Comparison of ENCODE assay signal across 12 cellular contexts in the genomic region with DNA sequence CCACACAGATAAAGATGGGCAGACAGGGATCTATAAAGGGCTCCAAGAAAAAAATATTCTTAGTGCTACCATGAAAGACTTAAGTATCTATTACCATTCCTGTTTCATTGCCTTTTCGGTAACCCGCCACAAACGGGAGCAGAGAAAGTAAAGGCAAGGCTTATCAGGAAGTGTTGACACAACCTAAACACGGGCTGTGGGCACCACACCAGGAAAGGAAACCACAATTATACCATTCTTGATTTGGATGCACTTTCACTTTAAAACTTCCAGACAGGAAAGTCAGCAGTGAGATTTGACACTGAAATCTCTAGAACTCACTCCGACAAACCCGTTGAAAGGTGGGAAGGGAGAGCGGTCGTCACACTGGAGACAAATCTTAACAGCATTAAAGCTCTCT. TPM values are rescaled to one million over a fixed set of nuclear protein-coding genes. Genes with fewer than 3 reads are reported as not detected.
DNase-seq lines count a peak whose midpoint lies in the region; ATAC-seq and TF ChIP-seq lines count a peak whose summit lies in the region.
"Had no signal": no experiment of that assay in that cellular context is flagged by ENCODE, and none has a peak within 500 bp of the region (broad histone marks: within the 10 kb centered on the region; RNA-seq: fewer than 3 reads in every experiment).

No MANE protein-coding gene starts in this region.

- H3K27me3 ChIP-seq in GM23338 (ENCODE audit: insufficient read depth) (no peaks in the 10 kb centered on the region), neutrophil (peaks cover 39% of the 10 kb centered on the region), A673 (replicated peaks; ENCODE audit: insufficient read depth, low read depth, low read length, poor library complexity) (peaks cover 18% of the 10 kb centered on the region)

- H3K4me1 ChIP-seq in GM23338 (ENCODE audit: insufficient read depth) (peaks cover 63% of the 10 kb centered on the region), neutrophil (ENCODE audit: control insufficient read depth in 1 of 2, insufficient read depth in 1 of 2, low read depth in 1 of 2, low read length in 1 of 2) (peaks cover 26 to 36% of the 10 kb centered on the region in 2 experiments), A673 (ENCODE audit: insufficient read depth, low read length, poor library complexity, severe bottlenecking) (no peaks in the 10 kb centered on the region)
- H3K4me1 ChIP-seq: prostate gland had no signal

- H4K20me1 ChIP-seq in GM23338 (replicated peaks; ENCODE audit: insufficient read depth): peaks cover 86% of the 10 kb centered on the region

- POLR2A ChIA-PET in A673 (lab: Charles Lee; ENCODE audit: low non-redundant PET): no interaction called here
- POLR2A ChIA-PET in activated CD8-positive, alpha-beta T cell treated with anti-CD3 and anti-CD28 coated beads, Interleukin-2, amount 10 ng/mL, durations not matched to agents 7 days and 5 days (lab: Charles Lee): no interaction called here

- ATAC-seq in GM23338: no peak
- ATAC-seq in stimulated activated memory B cell treated with anti-CD40 and anti-IgM and Interleukin-4, amounts not matched to agents 10 μg/mL and 1 μg/mL and 100 μg/mL, for 72 hours: no peak
- no peak for ATAC-seq in activated CD8-positive, alpha-beta T cell treated with anti-CD3 and anti-CD28 coated beads, Interleukin-2, amount 10 ng/mL, durations not matched to agents 7 days and 5 days
- ATAC-seq: stimulated activated naive CD8-positive, alpha-beta T cell treated with anti-CD3 and anti-CD28 coated beads, Interleukin-15, Interleukin-2, amounts not matched to agents 100 U/mL and 50 U/mL, for 24 hours had no signal

- no peak overlapping the region for H3K27ac Mint-ChIP-seq in GM23338
- no peak overlapping the region for H3K27ac Mint-ChIP-seq in stimulated activated memory B cell treated with anti-CD40 and anti-IgM and Interleukin-4, amounts not matched to agents 10 μg/mL and 1 μg/mL and 100 μg/mL, for 72 hours
- H3K27ac Mint-ChIP-seq in activated CD8-positive, alpha-beta T cell treated with anti-CD3 and anti-CD28 coated beads, Interleukin-2, amount 10 ng/mL, durations not matched to agents 7 days and 5 days: no peak overlapping the region

- no TSS peak for BruUV-seq in A673 (replicated peaks; lab: Mats Ljungman, UMichigan)

- H3K4me3 ChIP-seq in GM23338: no peak overlapping the region
- H3K4me3 ChIP-seq in neutrophil (ENCODE audit: low read depth in 1 of 2, low read length in 1 of 2): peak overlapping the region; percentile 30 to 42
- no peak overlapping the region for H3K4me3 ChIP-seq in A673 (ENCODE audit: low read depth, low read length, poor library complexity, severe bottlenecking)
- H3K4me3 ChIP-seq: prostate gland had no signal

- CTCF ChIA-PET in A673 (lab: Charles Lee): no interaction called here
- CTCF ChIA-PET in activated CD8-positive, alpha-beta T cell treated with anti-CD3 and anti-CD28 coated beads, Interleukin-2, amount 10 ng/mL, durations not matched to agents 7 days and 5 days (lab: Charles Lee): no interaction called here

- peak overlapping the region; percentile 5; the same call in 1 of the 2 replicates for H3K27ac ChIP-seq in GM23338 (ENCODE audit: low read depth)
- no peak overlapping the region for H3K27ac ChIP-seq in neutrophil
- H3K27ac ChIP-seq in A673 (ENCODE audit: low read depth, low read length, poor library complexity, severe bottlenecking): no peak overlapping the region
- H3K27ac ChIP-seq: prostate gland had no signal

- DNase-seq in GM23338 (ENCODE audit: low spot score) (no peak), RPMI7951 (ENCODE audit: low read depth) (peak; percentile 21), fibroblast of peridontal ligament (ENCODE audit: extremely low read depth) (peak; percentile 75), A673 (ENCODE audit: low spot score) (no peak)
- no peak for DNase-seq in activated CD8-positive, alpha-beta T cell treated with anti-CD3 and anti-CD28 coated beads, Interleukin-2, amount 10 ng/mL, durations not matched to agents 7 days and 5 days
- DNase-seq in activated T-cell treated with anti-CD3 and anti-CD28 coated beads, Interleukin-2, amount 50 U/mL, for 48 hours: no peak
- DNase-seq: Caco-2; central memory CD4-positive, alpha-beta T cell; stimulated activated naive CD8-positive, alpha-beta T cell treated with anti-CD3 and anti-CD28 coated beads, Interleukin-15, Interleukin-2, amounts not matched to agents 100 U/mL and 50 U/mL, for 24 hours had no signal

- TF ChIP-seq CTCF in GM23338 (conservative IDR thresholded peaks at IDR 0.05; ENCODE audit: low read depth in 2 of 2) (no peak), neutrophil (IDR thresholded peaks at IDR 0.05) (no peak), A673 (conservative IDR thresholded peaks at IDR 0.05; ENCODE audit: low read depth, low read length) (no peak)

- no peaks in the 10 kb centered on the region for H3K9me2 ChIP-seq in GM23338 (ENCODE audit: insufficient read depth)

- H3K9me3 ChIP-seq in neutrophil (no peaks in the 10 kb centered on the region), A673 (ENCODE audit: low read depth, low read length, poor library complexity, severe bottlenecking) (no peaks in the 10 kb centered on the region)
- H3K9me3 ChIP-seq: Caco-2, prostate gland had no signal

- intact Hi-C loops in A673 (cut with micrococcal nuclease; ENCODE audit: unreplicated experiment): no loop called here

- H3F3A ChIP-seq in GM23338 (replicated peaks; ENCODE audit: low read depth): no peaks in the 10 kb centered on the region

- H3K36me3 Mint-ChIP-seq in GM23338 (ENCODE audit: low read depth): peaks cover 17% of the 10 kb centered on the region
- peaks cover 28% of the 10 kb centered on the region for H3K36me3 Mint-ChIP-seq in stimulated activated memory B cell treated with anti-CD40 and anti-IgM and Interleukin-4, amounts not matched to agents 10 μg/mL and 1 μg/mL and 100 μg/mL, for 72 hours
- no peaks in the 10 kb centered on the region for H3K36me3 Mint-ChIP-seq in activated CD8-positive, alpha-beta T cell treated with anti-CD3 and anti-CD28 coated beads, Interleukin-2, amount 10 ng/mL, durations not matched to agents 7 days and 5 days (ENCODE audit: low read depth)

- 0 out of 2 replicates have a peak overlapping the region, but pooled peaks have one; percentile 36 for H3K4me2 ChIP-seq in GM23338

- peaks cover 41% of the 10 kb centered on the region for H3K36me3 ChIP-seq in GM23338 (ENCODE audit: insufficient read depth)
- no peaks in the 10 kb centered on the region for H3K36me3 ChIP-seq in neutrophil
- no peaks in the 10 kb centered on the region for H3K36me3 ChIP-seq in A673 (ENCODE audit: insufficient read depth, low read length, poor library complexity, severe bottlenecking)
- H3K36me3 ChIP-seq: prostate gland had no signal

- H3K4me3 Mint-ChIP-seq in GM23338: no peak overlapping the region
- no peak overlapping the region for H3K4me3 Mint-ChIP-seq in stimulated activated memory B cell treated with anti-CD40 and anti-IgM and Interleukin-4, amounts not matched to agents 10 μg/mL and 1 μg/mL and 100 μg/mL, for 72 hours
- no peak overlapping the region for H3K4me3 Mint-ChIP-seq in activated CD8-positive, alpha-beta T cell treated with anti-CD3 and anti-CD28 coated beads, Interleukin-2, amount 10 ng/mL, durations not matched to agents 7 days and 5 days

- peaks cover 2% of the 10 kb centered on the region; the same call in 2 of the 3 replicates for H3K9me3 Mint-ChIP-seq in GM23338
- no peaks in the 10 kb centered on the region for H3K9me3 Mint-ChIP-seq in stimulated activated memory B cell treated with anti-CD40 and anti-IgM and Interleukin-4, amounts not matched to agents 10 μg/mL and 1 μg/mL and 100 μg/mL, for 72 hours
- no peaks in the 10 kb centered on the region for H3K9me3 Mint-ChIP-seq in activated CD8-positive, alpha-beta T cell treated with anti-CD3 and anti-CD28 coated beads, Interleukin-2, amount 10 ng/mL, durations not matched to agents 7 days and 5 days (ENCODE audit: insufficient read depth)

- H3K4me1 Mint-ChIP-seq in GM23338: peaks cover 24% of the 10 kb centered on the region
- H3K4me1 Mint-ChIP-seq in stimulated activated memory B cell treated with anti-CD40 and anti-IgM and Interleukin-4, amounts not matched to agents 10 μg/mL and 1 μg/mL and 100 μg/mL, for 72 hours: peaks cover 23% of the 10 kb centered on the region
- H3K4me1 Mint-ChIP-seq in activated CD8-positive, alpha-beta T cell treated with anti-CD3 and anti-CD28 coated beads, Interleukin-2, amount 10 ng/mL, durations not matched to agents 7 days and 5 days (ENCODE audit: low read depth): peaks cover 20% of the 10 kb centered on the region

- H2AFZ ChIP-seq in GM23338: no peak overlapping the region

- peaks cover 12% of the 10 kb centered on the region for H3K27me3 Mint-ChIP-seq in GM23338 (ENCODE audit: insufficient read depth, low read depth, poor library complexity)
- H3K27me3 Mint-ChIP-seq in stimulated activated memory B cell treated with anti-CD40 and anti-IgM and Interleukin-4, amounts not matched to agents 10 μg/mL and 1 μg/mL and 100 μg/mL, for 72 hours: no peaks in the 10 kb centered on the region
- peaks cover 14% of the 10 kb centered on the region for H3K27me3 Mint-ChIP-seq in activated CD8-positive, alpha-beta T cell treated with anti-CD3 and anti-CD28 coated beads, Interleukin-2, amount 10 ng/mL, durations not matched to agents 7 days and 5 days (ENCODE audit: low read depth)

- peaks cover 100% of the 10 kb centered on the region for H3K79me2 ChIP-seq in GM23338 (replicated peaks; ENCODE audit: insufficient read depth)

TF ChIP-seq in GM23338, 12 proteins besides CTCF, POLR2A, EP300 and RAD21:
- TF ChIP-seq STAT1 (IDR thresholded peaks at IDR 0.05; ENCODE audit: unreplicated experiment) (no peak), NANOG (IDR thresholded peaks at IDR 0.05; ENCODE audit: borderline replicate concordance) (no peak)

RNA-seq across cellular contexts. Expression of a gene that starts 6.5 kb away (rescaled TPM):
- 125 and 132 TPM in 2 replicates for total RNA-seq in GM23338 (2014; rRNA removed; shearing (Covaris generic))
- 58.1 and 59.1 TPM in 2 replicates for polyA plus RNA-seq in GM23338 (2016; fragmentation: Nextera tagmentation; extraction: Ambion mirVana)
- 19.2 and 20.1 TPM in 2 replicates for total RNA-seq in RPMI7951 (2014; rRNA removed; shearing (Covaris generic))
- total RNA-seq in A673 (2021): 2.2 and 3.1 TPM in 2 replicates
- under 1 TPM; 0.50 to 0.68 TPM for total RNA-seq in activated CD8-positive, alpha-beta T cell treated with anti-CD3 and anti-CD28 coated beads, Interleukin-2, amount 10 ng/mL, durations not matched to agents 7 days and 5 days

Comparison
In these comparisons a context has a peak if more than half of its experiments do, and no peak if none do; other contexts are left out.
1. DNase-seq: peak in RPMI7951 (single experiment) and fibroblast of peridontal ligament (single experiment); none in GM23338 (single experiment), A673 (single experiment), activated CD8-positive, alpha-beta T cell treated with anti-CD3 and anti-CD28 coated beads, Interleukin-2, amount 10 ng/mL, durations not matched to agents 7 days and 5 days (single experiment) and activated T-cell treated with anti-CD3 and anti-CD28 coated beads, Interleukin-2, amount 50 U/mL, for 48 hours (0 of 2).
2. H3K4me3 ChIP-seq: peak in neutrophil (2 of 2); none in GM23338 (single experiment) and A673 (single experiment).